Comparison of ENCODE assay signal across 13 cellular contexts in genomic region chr6:112150363-112150762, GRCh38.
DNase-seq lines count a peak whose midpoint lies in the region; ATAC-seq and TF ChIP-seq lines count a peak whose summit lies in the region.
"Had no signal": no experiment of that assay in that cellular context is flagged by ENCODE, and none has a peak within 500 bp of the region (broad histone marks: within the 10 kb centered on the region; RNA-seq: fewer than 3 reads in every experiment).

No MANE protein-coding gene starts in this region.

- H3K36me3 Mint-ChIP-seq in HFFc6 (ENCODE audit: low read depth) (peaks cover 9% of the 10 kb centered on the region; the same call in 1 of the 2 replicates), immature natural killer cell (no peaks in the 10 kb centered on the region)

- intact Hi-C loops in head of caudate nucleus (cut with DNase I), result no loop called here

- no peak for ATAC-seq in GM21619 (IDR thresholded peaks at IDR 0.05; ENCODE audit: unreplicated experiment)

- DNase-seq in AG09319 (ENCODE audit: extremely low read depth, low read depth) (peak; percentile 37), HFFc6 (peak; percentile 30), epithelial cell of esophagus (ENCODE audit: low read depth) (peak; percentile 44), mucosa of gallbladder (ENCODE audit: low spot score) (peak; percentile 18), immature natural killer cell (no peak), superior temporal gyrus (ENCODE audit: extremely low spot score) (no peak), head of caudate nucleus (no peak)
- DNase-seq: activated naive CD4-positive, alpha-beta T cell treated with Interleukin-2 at 50 U/mL for 16 hours; effector CD4-positive, alpha-beta T cell; NCI-H1436; WERI-Rb-1 had no signal

- H3K9me3 Mint-ChIP-seq in HFFc6 (no peaks in the 10 kb centered on the region), immature natural killer cell (no peaks in the 10 kb centered on the region)

- TF ChIP-seq CTCF in AG09319 (IDR thresholded peaks at IDR 0.05; ENCODE audit: low read depth, low read length) (peak; percentile 36), HFFc6 (IDR thresholded peaks at IDR 0.05) (no peak), epithelial cell of esophagus (IDR thresholded peaks at IDR 0.05; ENCODE audit: insufficient read depth, low read depth, low read length, missing control alignments) (peak; percentile 14)

- H3K4me3 Mint-ChIP-seq in HFFc6 (peak overlapping the region; percentile 81), immature natural killer cell (no peak overlapping the region)

- H3K27me3 Mint-ChIP-seq in HFFc6 (ENCODE audit: insufficient read depth) (no peaks in the 10 kb centered on the region), immature natural killer cell (ENCODE audit: low read depth in 3 of 3) (peaks cover 6 to 11% (median 6%) of the 10 kb centered on the region in 3 donors)

- H3K27ac Mint-ChIP-seq in HFFc6, result peak overlapping the region; percentile 93
- H3K27ac Mint-ChIP-seq in immature natural killer cell, result no peak overlapping the region

- H3K4me3 ChIP-seq in epithelial cell of esophagus (ENCODE audit: low read length), result no peak overlapping the region
- H3K4me3 ChIP-seq: thyroid gland had no signal

- H3K4me1 Mint-ChIP-seq in HFFc6 (ENCODE audit: low read depth), result peaks cover 55% of the 10 kb centered on the region
- H3K4me1 Mint-ChIP-seq in immature natural killer cell, result no peaks in the 10 kb centered on the region

Comparison
In these comparisons a context has a peak if more than half of its experiments do, and no peak if none do; other contexts are left out.
1. DNase-seq: peak in AG09319 (single experiment), HFFc6 (single experiment), epithelial cell of esophagus (single experiment) and mucosa of gallbladder (single experiment); none in immature natural killer cell (0 of 3), superior temporal gyrus (single experiment) and head of caudate nucleus (0 of 42).